In genomic region chr6:107264357-107264831, GRCh38 we compare ENCODE assay signal across 11 cellular contexts.
DNase-seq lines count a peak whose midpoint lies in the region; ATAC-seq, FAIRE-seq and TF ChIP-seq lines count a peak whose summit lies in the region.
"Had no signal": no experiment of that assay in that cellular context is flagged by ENCODE, and none has a peak within 500 bp of the region (broad histone marks: within the 10 kb centered on the region; RNA-seq: fewer than 3 reads in every experiment).

No MANE protein-coding gene starts in this region.

- no peak overlapping the region for H3K9ac ChIP-seq in Karpas-422 (ENCODE audit: low read length)

- no peak for FAIRE-seq in D721Med (lab: Jason Lieb, UNC)

- TF ChIP-seq CTCF in Calu3 (IDR thresholded peaks at IDR 0.05; ENCODE audit: unreplicated experiment) (no peak), tibial nerve (IDR thresholded peaks at IDR 0.05) (no peak), body of pancreas (IDR thresholded peaks at IDR 0.05) (no peak), D721Med (IDR thresholded peaks at IDR 0.05; ENCODE audit: insufficient read depth, missing control alignments) (no peak)

- H3K27me3 Mint-ChIP-seq in Calu3 (ENCODE audit: unreplicated experiment): no peaks in the 10 kb centered on the region

- CTCF ChIA-PET in Calu3 (lab: Charles Lee): interaction anchor here (1.1 kb wide), 1 partner anchor 54 kb away, joined by 3 read pairs; no protein-coding TSS in a partner anchor

- H3K9me3 Mint-ChIP-seq in Calu3 (ENCODE audit: low read depth, unreplicated experiment): no peaks in the 10 kb centered on the region

- H3K36me3 ChIP-seq in Karpas-422 (ENCODE audit: insufficient read depth, low read length) (no peaks in the 10 kb centered on the region), tibial nerve (no peaks in the 10 kb centered on the region), body of pancreas (replicated peaks in 1 of 2; ENCODE audit: insufficient read depth in 1 of 2, low read depth in 2 of 2) (no peaks in the 10 kb centered on the region)

- H3K27ac Mint-ChIP-seq in Calu3 (ENCODE audit: unreplicated experiment): no peak overlapping the region

- no peaks in the 10 kb centered on the region for H3K36me3 Mint-ChIP-seq in Calu3 (ENCODE audit: insufficient read depth, unreplicated experiment)

- H2AFZ ChIP-seq in Karpas-422 (ENCODE audit: low read length): no peak overlapping the region

- no peaks in the 10 kb centered on the region for H3K9me2 ChIP-seq in Karpas-422 (replicated peaks; ENCODE audit: insufficient read depth, low read length)

- peak; percentile 89 for ATAC-seq in SK-N-SH treated with all-trans-retinoic acid at 6 μM for 48 hours
- no peak for ATAC-seq in body of pancreas
- ATAC-seq: stimulated activated naive CD8-positive, alpha-beta T cell treated with anti-CD3 and anti-CD28 coated beads, Interleukin-15, Interleukin-2, amounts not matched to agents 100 U/mL and 50 U/mL, for 24 hours had no signal

- no peaks in the 10 kb centered on the region for H3K27me3 ChIP-seq in Karpas-422 (ENCODE audit: low read length)
- H3K27me3 ChIP-seq in tibial nerve: no peaks in the 10 kb centered on the region
- H3K27me3 ChIP-seq in body of pancreas: no peaks in the 10 kb centered on the region

- WGBS in tibial nerve, 2 donors: 78 to 82% methylated on average over 3 of the region's 3 CpGs
- 54 to 67% methylated on average over 3 of the region's 3 CpGs for WGBS in body of pancreas, 2 donors

- H3K4me3 Mint-ChIP-seq in Calu3 (ENCODE audit: low read depth, unreplicated experiment): no peak overlapping the region

- H3K4me1 Mint-ChIP-seq in Calu3 (ENCODE audit: low read depth, unreplicated experiment): no peaks in the 10 kb centered on the region

- BruUV-seq in Calu3 (replicated peaks; lab: Mats Ljungman, UMichigan): no TSS peak

- intact Hi-C loops in Calu3 (cut with micrococcal nuclease; ENCODE audit: unreplicated experiment): no loop called here
- intact Hi-C loops in body of pancreas (cut with DNase I): no loop called here

- H3K4me2 ChIP-seq in Karpas-422 (ENCODE audit: low read depth, low read length, poor library complexity, severe bottlenecking): peak overlapping the region; percentile 26

- DNase-seq in Calu3 (peak; percentile 13), Karpas-422 (no peak), iris pigment epithelial cell (ENCODE audit: low read depth) (peak; percentile 90), nucleus accumbens (lab: John Stamatoyannopoulos, UW) (no peak), tibial nerve (ENCODE audit: low spot score in 2 of 2) (no peak), body of pancreas (no peak), D721Med (ENCODE audit: insufficient read length, low spot score) (no peak)
- DNase-seq: stimulated activated naive CD8-positive, alpha-beta T cell treated with anti-CD3 and anti-CD28 coated beads, Interleukin-15, Interleukin-2, amounts not matched to agents 100 U/mL and 50 U/mL, for 24 hours had no signal

- H3K4me1 ChIP-seq in Karpas-422 (ENCODE audit: low read length) (peaks cover 39% of the 10 kb centered on the region), tibial nerve (no peaks in the 10 kb centered on the region), body of pancreas (no peaks in the 10 kb centered on the region)

- TF ChIP-seq EP300 in tibial nerve (IDR thresholded peaks at IDR 0.05): no peak

- no peak overlapping the region for H3K4me3 ChIP-seq in Karpas-422 (ENCODE audit: low read length)
- no peak overlapping the region for H3K4me3 ChIP-seq in tibial nerve
- no peak overlapping the region for H3K4me3 ChIP-seq in body of pancreas
- H3K4me3 ChIP-seq: lung, skin epidermis had no signal

- H4K20me1 ChIP-seq in Karpas-422 (ENCODE audit: insufficient read depth, low read depth, low read length): no peaks in the 10 kb centered on the region

- no peaks in the 10 kb centered on the region for H3K9me3 ChIP-seq in Karpas-422 (ENCODE audit: low read length)
- H3K9me3 ChIP-seq in tibial nerve: no peaks in the 10 kb centered on the region
- H3K9me3 ChIP-seq in body of pancreas: no peaks in the 10 kb centered on the region

- no peaks in the 10 kb centered on the region; the same call in 1 of the 2 replicates for H3K79me2 ChIP-seq in Karpas-422 (ENCODE audit: low read length)

- TF ChIP-seq POLR2A in tibial nerve (IDR thresholded peaks at IDR 0.05) (no peak), body of pancreas (IDR thresholded peaks at IDR 0.05) (no peak)

- H3K27ac ChIP-seq in Karpas-422 (ENCODE audit: low read length) (peak overlapping the region; percentile 18; the same call in 1 of the 2 replicates), tibial nerve (no peak overlapping the region), body of pancreas (no peak overlapping the region)
- H3K27ac ChIP-seq: skin epidermis had no signal

TF ChIP-seq in SK-N-SH treated with all-trans-retinoic acid at 6 μM for 48 hours, 23 proteins besides CTCF, POLR2A, EP300 and RAD21:
- no peak for TF ChIP-seq ZFP30 (CRISPR knock-in tag; IDR thresholded peaks at IDR 0.05)
- no peak for TF ChIP-seq PPARA (CRISPR knock-in tag; IDR thresholded peaks at IDR 0.05; ENCODE audit: borderline replicate concordance)
- TF ChIP-seq TCF4 (CRISPR knock-in tag; IDR thresholded peaks at IDR 0.05; ENCODE audit: borderline replicate concordance): peak; percentile 55; the same call in 1 of the 2 replicates
- TF ChIP-seq GLIS3 (CRISPR knock-in tag; IDR thresholded peaks at IDR 0.05): no peak
- no peak for TF ChIP-seq TSHZ2 (CRISPR knock-in tag; IDR thresholded peaks at IDR 0.05)
- TF ChIP-seq ZNF565 (CRISPR knock-in tag; conservative IDR thresholded peaks at IDR 0.05; ENCODE audit: low read depth): no peak
- no peak for TF ChIP-seq BACH2 (CRISPR knock-in tag; IDR thresholded peaks at IDR 0.05; ENCODE audit: borderline replicate concordance)
- no peak for TF ChIP-seq RARB (CRISPR knock-in tag; IDR thresholded peaks at IDR 0.05)
- no peak for TF ChIP-seq ZNF8 (CRISPR knock-in tag; IDR thresholded peaks at IDR 0.05)
- no peak for TF ChIP-seq ZC3H10 (CRISPR knock-in tag; IDR thresholded peaks at IDR 0.05)
- TF ChIP-seq ZFP3 (CRISPR knock-in tag; IDR thresholded peaks at IDR 0.05): no peak
- TF ChIP-seq ZNF70 (CRISPR knock-in tag; IDR thresholded peaks at IDR 0.05): no peak
- TF ChIP-seq SNAI2 (CRISPR knock-in tag; IDR thresholded peaks at IDR 0.05): no peak
- TF ChIP-seq ESRRG (CRISPR knock-in tag; IDR thresholded peaks at IDR 0.05): no peak
- no peak for TF ChIP-seq ARNTL (CRISPR knock-in tag; IDR thresholded peaks at IDR 0.05; ENCODE audit: borderline replicate concordance, low read depth)
- TF ChIP-seq ISL1 (CRISPR knock-in tag; IDR thresholded peaks at IDR 0.05): peak; percentile 92
- TF ChIP-seq CREB5 (CRISPR knock-in tag; IDR thresholded peaks at IDR 0.05; ENCODE audit: low read depth): peak; percentile 81; the same call in 1 of the 2 replicates
- 0 out of 2 replicates have a peak, but pooled peaks have one; percentile 69 for TF ChIP-seq POU6F1 (CRISPR knock-in tag; IDR thresholded peaks at IDR 0.05; ENCODE audit: borderline replicate concordance, low read depth)

Comparison
In these comparisons a context has a peak if more than half of its experiments do, and no peak if none do; other contexts are left out.
1. DNase-seq: peak in Calu3 (single experiment) and iris pigment epithelial cell (single experiment); none in Karpas-422 (single experiment), nucleus accumbens (0 of 56), tibial nerve (0 of 2), body of pancreas (0 of 4) and D721Med (single experiment).